1 cellular context compared by ENCODE assay signal in genomic region chr1:25130895-25131294, GRCh38.
TF ChIP-seq lines count a peak whose summit lies in the region.

No MANE protein-coding gene starts in this region.

TF ChIP-seq in K562, 482 proteins besides CTCF, POLR2A, EP300 and RAD21 (continued from another document):
- no peak for TF ChIP-seq NR2C2 (CRISPR knock-in tag; IDR thresholded peaks at IDR 0.05)
- no peak for TF ChIP-seq NR2C2 (tag; IDR thresholded peaks at IDR 0.05)
- TF ChIP-seq XRCC5 (IDR thresholded peaks at IDR 0.05; ENCODE audit: low read depth, low read length): no peak
- TF ChIP-seq TARDBP (IDR thresholded peaks at IDR 0.05): no peak
- TF ChIP-seq POLR3G (IDR thresholded peaks at IDR 0.05; ENCODE audit: extremely low read depth, insufficient read length, insufficient replicate concordance): no peak
- TF ChIP-seq ZNF668 (CRISPR knock-in tag; IDR thresholded peaks at IDR 0.05): no peak
- no peak for TF ChIP-seq ILK (tag; IDR thresholded peaks at IDR 0.05; ENCODE audit: borderline replicate concordance, low read depth)
- peak; percentile 76 for TF ChIP-seq BCOR (IDR thresholded peaks at IDR 0.05)
- no peak for TF ChIP-seq NFYB (IDR thresholded peaks at IDR 0.05; ENCODE audit: extremely low read depth, insufficient read length)
- TF ChIP-seq CREB3L1 (IDR thresholded peaks at IDR 0.05; ENCODE audit: borderline replicate concordance, low read depth): no peak
- no peak for TF ChIP-seq CTBP1 (IDR thresholded peaks at IDR 0.05; ENCODE audit: borderline replicate concordance)
- TF ChIP-seq BDP1 (IDR thresholded peaks at IDR 0.05; ENCODE audit: insufficient read depth, insufficient read length): no peak
- no peak for TF ChIP-seq MYNN (IDR thresholded peaks at IDR 0.05)
- TF ChIP-seq MYNN (CRISPR knock-in tag; IDR thresholded peaks at IDR 0.05): no peak
- TF ChIP-seq HMBOX1 (IDR thresholded peaks at IDR 0.05): no peak
